12 cellular contexts compared by ENCODE assay signal in genomic region chr11:33262016-33262638, GRCh38. TPM values are rescaled to one million over a fixed set of nuclear protein-coding genes. Genes with fewer than 3 reads are reported as not detected.
DNase-seq lines count a peak whose midpoint lies in the region; ATAC-seq and TF ChIP-seq lines count a peak whose summit lies in the region.
"Had no signal": no experiment of that assay in that cellular context is flagged by ENCODE, and none has a peak within 500 bp of the region (broad histone marks: within the 10 kb centered on the region; RNA-seq: fewer than 3 reads in every experiment).

No MANE protein-coding gene starts in this region.

- ATAC-seq in DND-41 (ENCODE audit: insufficient read depth, low read depth) = no peak
- ATAC-seq in HG03469 (IDR thresholded peaks at IDR 0.05; ENCODE audit: unreplicated experiment) = no peak
- ATAC-seq: Panc1 had no signal

- H3K4me3 Mint-ChIP-seq in dendritic cell treated with granulocyte-macrophage colony-stimulating factor and Interleukin-4, amounts not matched to agents 40 ng/mL and 50 ng/mL, for 4 days = no peak overlapping the region

- no peaks in the 10 kb centered on the region for H3K27me3 ChIP-seq in DND-41 (ENCODE audit: insufficient read depth, low read length, poor library complexity)
- H3K27me3 ChIP-seq in sigmoid colon = no peaks in the 10 kb centered on the region
- H3K27me3 ChIP-seq in BE2C = no peaks in the 10 kb centered on the region

- intact Hi-C loops in dendritic cell treated with granulocyte-macrophage colony-stimulating factor and Interleukin-4, amounts not matched to agents 40 ng/mL and 50 ng/mL, for 4 days (cut with micrococcal nuclease) = no loop called here
- intact Hi-C loops in sigmoid colon (cut with DNase I) = no loop called here

- H3K79me2 ChIP-seq in DND-41 (ENCODE audit: insufficient read depth, low read length) = peaks cover 98% of the 10 kb centered on the region

- peak overlapping the region; percentile 18; the same call in 1 of the 2 replicates for H3K4me2 ChIP-seq in DND-41 (ENCODE audit: insufficient read depth, low read length)

- H2AFZ ChIP-seq in DND-41 (ENCODE audit: low read depth, low read length) = no peak overlapping the region

- peaks cover 6% of the 10 kb centered on the region for H3K9me3 Mint-ChIP-seq in dendritic cell treated with granulocyte-macrophage colony-stimulating factor and Interleukin-4, amounts not matched to agents 40 ng/mL and 50 ng/mL, for 4 days

- POLR2A ChIA-PET in GM10248 (lab: Yijun Ruan, JAX) = no interaction called here

- peaks cover 33% of the 10 kb centered on the region for H3K4me1 ChIP-seq in DND-41 (ENCODE audit: insufficient read depth, low read length)
- peaks cover 0 to 71% (median 59%) of the 10 kb centered on the region in 4 donors for H3K4me1 ChIP-seq in sigmoid colon
- H3K4me1 ChIP-seq in BE2C = no peaks in the 10 kb centered on the region

- no peak overlapping the region for H3K4me3 ChIP-seq in DND-41 (ENCODE audit: low read depth in 1 of 2, low read length in 2 of 2)
- H3K4me3 ChIP-seq in NB4 (ENCODE audit: low read depth, low read length) = no peak overlapping the region
- no peak overlapping the region for H3K4me3 ChIP-seq in sigmoid colon
- H3K4me3 ChIP-seq in BE2C (ENCODE audit: low read depth, low read length) = no peak overlapping the region

- H3K4me1 Mint-ChIP-seq in dendritic cell treated with granulocyte-macrophage colony-stimulating factor and Interleukin-4, amounts not matched to agents 40 ng/mL and 50 ng/mL, for 4 days (ENCODE audit: low read depth) = peaks cover 56% of the 10 kb centered on the region

- CTCF ChIA-PET in GM10248 (lab: Yijun Ruan, JAX) = interaction anchor here (0.9 to 1.4 kb wide), 2 partner anchors 9 to 12 kb away, joined by 3 to 4 read pairs; no protein-coding TSS in a partner anchor

- no peak for TF ChIP-seq CTCF in DND-41 (IDR thresholded peaks at IDR 0.05; ENCODE audit: borderline replicate concordance, extremely low read depth, low read length, poor library complexity, severe bottlenecking)
- no peak for TF ChIP-seq CTCF in NB4 (IDR thresholded peaks at IDR 0.05; ENCODE audit: low read depth, low read length)
- no peak for TF ChIP-seq CTCF in sigmoid colon (IDR thresholded peaks at IDR 0.05)
- TF ChIP-seq CTCF in GM10248 (IDR thresholded peaks at IDR 0.05; ENCODE audit: control extremely low read depth, extremely low read depth, low read depth, missing control alignments) = no peak
- no peak for TF ChIP-seq CTCF in BE2C (IDR thresholded peaks at IDR 0.05; ENCODE audit: low read depth, low read length)

- peaks cover 22% of the 10 kb centered on the region for H3K36me3 Mint-ChIP-seq in dendritic cell treated with granulocyte-macrophage colony-stimulating factor and Interleukin-4, amounts not matched to agents 40 ng/mL and 50 ng/mL, for 4 days (ENCODE audit: low read depth)

- peaks cover 43% of the 10 kb centered on the region; the same call in 1 of the 2 replicates for H4K20me1 ChIP-seq in DND-41 (ENCODE audit: insufficient read depth, low read length)

- no peaks in the 10 kb centered on the region; the same call in 1 of the 2 replicates for H3K36me3 ChIP-seq in DND-41 (ENCODE audit: insufficient read depth, low read length)
- no peaks in the 10 kb centered on the region for H3K36me3 ChIP-seq in sigmoid colon
- H3K36me3 ChIP-seq in BE2C = no peaks in the 10 kb centered on the region

- no peaks in the 10 kb centered on the region for H3K27me3 Mint-ChIP-seq in dendritic cell treated with granulocyte-macrophage colony-stimulating factor and Interleukin-4, amounts not matched to agents 40 ng/mL and 50 ng/mL, for 4 days

- no peaks in the 10 kb centered on the region for H3K9me3 ChIP-seq in DND-41 (ENCODE audit: insufficient read depth, low read length, severe bottlenecking)
- no peaks in the 10 kb centered on the region for H3K9me3 ChIP-seq in sigmoid colon
- no peaks in the 10 kb centered on the region for H3K9me3 ChIP-seq in BE2C
- H3K9me3 ChIP-seq: Caco-2 had no signal

- DNase-seq in DND-41 (no peak), NB4 (ENCODE audit: low read depth) (peak; percentile 34), sigmoid colon (no peak), GM10248 (ENCODE audit: extremely low spot score) (no peak), NCI-H1694 treated with DMSO at 0.1 percent for 48 hours (lab: John Stamatoyannopoulos, UW) (no peak), BE2C (no peak)
- DNase-seq: activated CD4-positive, CD25-positive, alpha-beta regulatory T cell; Caco-2; retina had no signal

- H3K27ac ChIP-seq in DND-41 (ENCODE audit: low read length) = no peak overlapping the region
- peak overlapping the region; percentile 42 to 100 (median 58) for H3K27ac ChIP-seq in sigmoid colon

- no peak overlapping the region; the same call in 1 of the 2 replicates for H3K9ac ChIP-seq in DND-41 (ENCODE audit: low read depth, low read length)

- TF ChIP-seq POLR2A in NB4 (IDR thresholded peaks at IDR 0.05; ENCODE audit: extremely low read depth, insufficient read length) (no peak), sigmoid colon (IDR thresholded peaks at IDR 0.05) (no peak)

- no peak for TF ChIP-seq EP300 in sigmoid colon (IDR thresholded peaks at IDR 0.05)

- H3K27ac Mint-ChIP-seq in dendritic cell treated with granulocyte-macrophage colony-stimulating factor and Interleukin-4, amounts not matched to agents 40 ng/mL and 50 ng/mL, for 4 days = peak overlapping the region; percentile 36

RNA-seq across cellular contexts. Expression of gene HIPK3, which starts 4.9 kb away (rescaled TPM):
- total RNA-seq in sigmoid colon = 100 to 1,000 TPM; 277 to 417 (median 353) TPM
- polyA plus RNA-seq in sigmoid colon = 10 to 100 TPM; 10.6 to 15.1 (median 12.6) TPM
- polyA plus RNA-seq in BE2C (2012; ENCODE audit: insufficient read depth, insufficient read length, low read depth) = 2.0 TPM
